Comparison of ENCODE assay signal across 1 cellular context in genomic region chr15:88804257-88804656, GRCh38.
TF ChIP-seq lines count a peak whose summit lies in the region.

No MANE protein-coding gene starts in this region.

TF ChIP-seq in A549, 52 proteins besides CTCF, POLR2A, EP300 and RAD21:
- no peak for TF ChIP-seq RNF2 (IDR thresholded peaks at IDR 0.05; ENCODE audit: borderline replicate concordance, low read depth)
- TF ChIP-seq NR3C1 (IDR thresholded peaks at IDR 0.05) = no peak
- TF ChIP-seq CHD4 (IDR thresholded peaks at IDR 0.05; ENCODE audit: borderline replicate concordance) = no peak
- no peak for TF ChIP-seq MAX (IDR thresholded peaks at IDR 0.05)
- no peak for TF ChIP-seq SMC3 (IDR thresholded peaks at IDR 0.05)
- TF ChIP-seq HEYL (CRISPR knock-in tag; IDR thresholded peaks at IDR 0.05) = no peak
- no peak for TF ChIP-seq BCL3 (IDR thresholded peaks at IDR 0.05)
- TF ChIP-seq FOXS1 (CRISPR knock-in tag; IDR thresholded peaks at IDR 0.05) = no peak
- no peak for TF ChIP-seq KDM1A (IDR thresholded peaks at IDR 0.05; ENCODE audit: low read depth)
TF ChIP-seq in A549: peak in this region for 0.
